20 cellular contexts compared by ENCODE assay signal in genomic region chr1:184395370-184395769, GRCh38.
"Had no signal": no experiment of that assay in that cellular context is flagged by ENCODE, and none has a peak within 500 bp of the region (broad histone marks: within the 10 kb centered on the region; RNA-seq: fewer than 3 reads in every experiment).

No MANE protein-coding gene starts in this region.

- H3K4me3 Mint-ChIP-seq: endodermal cell, naive B cell, nephron had no signal

- H3K27ac Mint-ChIP-seq: endodermal cell, naive B cell, nephron had no signal

- H3K36me3 ChIP-seq: colonic mucosa, heart right ventricle, left ventricle myocardium inferior, lower lobe of right lung, right atrium auricular region, stomach, thoracic aorta, transverse colon had no signal

- ATAC-seq: foreskin keratinocyte, left cardiac atrium, lower lobe of right lung had no signal

- H3K9me3 Mint-ChIP-seq: endodermal cell, naive B cell, nephron had no signal

- H3K27me3 ChIP-seq: colonic mucosa, foreskin keratinocyte, heart right ventricle, right atrium auricular region, stomach, transverse colon had no signal

- H3K4me3 ChIP-seq: colonic mucosa, heart right ventricle, left ventricle myocardium inferior, lower lobe of right lung, right atrium auricular region, stomach, thoracic aorta, transverse colon had no signal

- DNase-seq: colonic mucosa; effector CD4-positive, alpha-beta T cell; endodermal cell; foreskin keratinocyte; heart right ventricle; left cardiac atrium; left ventricle myocardium inferior; lower lobe of right lung; mesenchymal stem cell; naive B cell; posterior cingulate gyrus; small intestine; stimulated activated CD4-positive, alpha-beta T cell treated with anti-CD3 and anti-CD28 coated beads, Interleukin-12 subunit alpha, Interleukin-12 subunit beta, amount 100 ng/mL, for 4 hours; stimulated activated naive CD4-positive, alpha-beta T cell; stomach; substantia nigra; transverse colon had no signal

- H3K4me1 Mint-ChIP-seq: endodermal cell, naive B cell had no signal

- H3K36me3 Mint-ChIP-seq: naive B cell had no signal

- H3K9me3 ChIP-seq: colonic mucosa, heart right ventricle, left ventricle myocardium inferior, lower lobe of right lung, right atrium auricular region, stomach, thoracic aorta, transverse colon had no signal

- H3K27ac ChIP-seq: colonic mucosa, foreskin keratinocyte, left ventricle myocardium inferior, lower lobe of right lung, right atrium auricular region, stomach, thoracic aorta, transverse colon had no signal
